Comparison of ENCODE assay signal across 8 cellular contexts in the genomic region with DNA sequence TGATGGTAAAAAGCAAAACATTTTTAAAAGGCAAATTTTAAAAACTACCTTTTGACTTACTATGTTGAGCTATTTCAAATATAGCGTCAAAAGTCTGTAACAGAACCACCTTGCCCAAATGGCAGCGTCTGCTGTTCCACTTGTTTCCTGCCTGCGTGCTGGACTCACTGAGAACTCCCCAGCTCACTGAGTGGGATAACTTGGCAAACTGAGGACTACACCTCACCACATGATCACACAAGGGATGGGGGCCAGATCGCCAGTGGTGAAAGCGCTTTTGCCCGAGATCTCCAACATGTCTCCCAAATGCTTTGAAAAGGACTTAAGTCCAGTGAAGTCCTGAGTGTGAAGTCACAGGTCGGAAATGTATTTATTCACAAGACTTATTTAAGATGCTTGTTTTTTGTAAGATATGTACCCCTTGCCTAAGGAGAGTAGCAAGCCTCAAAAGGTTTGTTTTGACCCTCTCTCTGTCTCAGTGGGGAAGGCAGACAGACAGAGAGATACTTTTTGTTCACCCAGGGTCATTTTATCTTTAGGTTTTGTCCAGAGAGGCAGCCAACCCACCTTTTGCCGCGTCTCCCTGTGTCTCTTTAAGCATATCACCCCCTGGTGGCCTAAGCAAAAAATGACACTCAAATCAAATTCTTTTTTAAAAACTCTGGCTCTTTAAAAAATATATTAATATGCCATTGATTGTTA.
DNase-seq lines count a peak whose midpoint lies in the region; ATAC-seq, FAIRE-seq and TF ChIP-seq lines count a peak whose summit lies in the region.

No MANE protein-coding gene starts in this region.

- no peak for FAIRE-seq in keratinocyte (lab: Jason Lieb, UNC)
- FAIRE-seq in urothelium cell line (lab: Jason Lieb, UNC): no peak

- H3K9me3 ChIP-seq in MG63 (no peaks in the 10 kb centered on the region), keratinocyte (ENCODE audit: control insufficient read depth, low read depth, low read length) (no peaks in the 10 kb centered on the region)

- DNase-seq in A172 (ENCODE audit: low spot score) (peak; percentile 4), GM03348 (ENCODE audit: low spot score) (peak; percentile 72), MG63 (peak; percentile 1), astrocyte of the cerebellum (ENCODE audit: low read depth) (peak; percentile 19), keratinocyte (ENCODE audit: low read depth, low spot score) (no peak), urothelium cell line (ENCODE audit: low spot score) (peak; percentile 49)

- H3K4me1 ChIP-seq in keratinocyte (ENCODE audit: control insufficient read depth, extremely low read depth, insufficient read depth, low read length): no peaks in the 10 kb centered on the region

- no peak overlapping the region for H3K27ac ChIP-seq in keratinocyte (ENCODE audit: control insufficient read depth, insufficient read depth, low read length)

- no peaks in the 10 kb centered on the region for H3K36me3 ChIP-seq in MG63
- no peaks in the 10 kb centered on the region for H3K36me3 ChIP-seq in keratinocyte (ENCODE audit: control insufficient read depth in 2 of 2, extremely low read depth in 1 of 2, insufficient read depth in 2 of 2, low read length in 2 of 2)

- TF ChIP-seq CTCF in astrocyte of the cerebellum (IDR thresholded peaks at IDR 0.05; ENCODE audit: low read depth, low read length, missing control alignments): peak; percentile 71
- peak; percentile 49 to 61 (median 50) for TF ChIP-seq CTCF in keratinocyte (optimal IDR thresholded peaks at IDR 0.05 in 1 of 3, IDR thresholded peaks at IDR 0.05 in 1 of 3, conservative IDR thresholded peaks at IDR 0.05 in 1 of 3; ENCODE audit: extremely low read depth in 1 of 3, insufficient read depth in 2 of 3, low read length in 3 of 3)

- no peaks in the 10 kb centered on the region for H4K20me1 ChIP-seq in keratinocyte (ENCODE audit: control insufficient read depth, extremely low read depth, insufficient read depth, low read length)

- no peaks in the 10 kb centered on the region for H3K27me3 ChIP-seq in MG63
- no peaks in the 10 kb centered on the region for H3K27me3 ChIP-seq in keratinocyte (ENCODE audit: control insufficient read depth, extremely low read depth, insufficient read depth, low read length)

- H3K9ac ChIP-seq in keratinocyte (ENCODE audit: control insufficient read depth, extremely low read depth, insufficient read depth, low read length): no peak overlapping the region

- in situ Hi-C loops in astrocyte of the cerebellum (cut with HindIII; ENCODE audit: low sequenced_read_pairs): no loop called here

- no peaks in the 10 kb centered on the region for H3K9me1 ChIP-seq in keratinocyte (ENCODE audit: control insufficient read depth, extremely low read depth, insufficient read depth, low read length)

- H2AFZ ChIP-seq in keratinocyte (ENCODE audit: control insufficient read depth, low read length): no peak overlapping the region

- H3K4me2 ChIP-seq in keratinocyte (ENCODE audit: control insufficient read depth, extremely low read depth, insufficient read depth, low read depth, low read length): no peak overlapping the region

- H3K4me3 ChIP-seq in MG63: no peak overlapping the region
- no peak overlapping the region for H3K4me3 ChIP-seq in astrocyte of the cerebellum (ENCODE audit: low read depth, low read length)
- no peak overlapping the region for H3K4me3 ChIP-seq in keratinocyte (ENCODE audit: control insufficient read depth in 2 of 3, extremely low read depth in 1 of 3, insufficient read depth in 2 of 3, low read depth in 1 of 3, low read length in 3 of 3)

- H3K79me2 ChIP-seq in keratinocyte (ENCODE audit: control insufficient read depth, insufficient read depth, low read length): no peaks in the 10 kb centered on the region

- ATAC-seq in HG03039 (IDR thresholded peaks at IDR 0.05; ENCODE audit: unreplicated experiment) (no peak), HG03521 (IDR thresholded peaks at IDR 0.05; ENCODE audit: unreplicated experiment) (no peak)

- dilution Hi-C loops in keratinocyte (cut with MboI; ENCODE audit: extremely low pct_ligation_motif_present, low sequenced_read_pairs): no loop called here
